ENCODE assay signal across 15 cellular contexts in genomic region chr17:47699536-47699840, GRCh38. TPM values are rescaled to one million over a fixed set of nuclear protein-coding genes. Genes with fewer than 3 reads are reported as not detected.
DNase-seq lines count a peak whose midpoint lies in the region; ATAC-seq and TF ChIP-seq lines count a peak whose summit lies in the region.
"Had no signal": no experiment of that assay in that cellular context is flagged by ENCODE, and none has a peak within 500 bp of the region (broad histone marks: within the 10 kb centered on the region; RNA-seq: fewer than 3 reads in every experiment).

No MANE protein-coding gene starts in this region.

- H3K27ac ChIP-seq in BLaER1 treated with 17β-estradiol and CSF1 and Interleukin-3, amounts not matched to agents 10 nM and 100 nM = peak overlapping the region in 1 of 11 experiments; percentile 37; a peak in 2 of 22 replicates
- H3K27ac ChIP-seq: C4-2B had no signal

- no peaks in the 10 kb centered on the region for H3K27me3 Mint-ChIP-seq in activated CD4-positive, alpha-beta T cell treated with anti-CD3 and anti-CD28 coated beads for 36 hours
- H3K27me3 Mint-ChIP-seq in activated CD4-positive, alpha-beta T cell treated with anti-CD3 and anti-CD28 coated beads, Interleukin-2, amount 10 ng/mL, durations not matched to agents 24 days and 14 days = peaks cover 3% of the 10 kb centered on the region
- H3K27me3 Mint-ChIP-seq in activated T-helper 1 cell treated with anti-CD3 and anti-CD28 coated beads, Interleukin-12 subunit alpha, Interleukin-12 subunit beta, Interleukin-2, Interleukin-4 antibody, amounts not matched to agents 30 ng/mL and 10 ng/mL and 1 ng/mL, durations not matched to agents 14 hours and 24 hours and 36 hours (ENCODE audit: insufficient read depth) = no peaks in the 10 kb centered on the region
- no peaks in the 10 kb centered on the region for H3K27me3 Mint-ChIP-seq in natural killer cell (ENCODE audit: low read depth in 2 of 2)
- H3K27me3 Mint-ChIP-seq: IgD-negative memory B cell had no signal

- peaks cover 16 to 81% (median 50%) of the 10 kb centered on the region in 11 experiments; a peak in 20 of 22 replicates for H4K20me1 ChIP-seq in BLaER1 treated with 17β-estradiol and CSF1 and Interleukin-3, amounts not matched to agents 10 nM and 100 nM

- H3K9me3 ChIP-seq in BLaER1 treated with 17β-estradiol and CSF1 and Interleukin-3, amounts not matched to agents 10 nM and 100 nM (replicated peaks in 1 of 11) = no peaks in the 10 kb centered on the region
- H3K9me3 ChIP-seq: Caco-2 had no signal

- H3K27me3 ChIP-seq in BLaER1 treated with 17β-estradiol and CSF1 and Interleukin-3, amounts not matched to agents 10 nM and 100 nM = no peaks in the 10 kb centered on the region

- POLR2A ChIA-PET in activated CD4-positive, alpha-beta T cell treated with anti-CD3 and anti-CD28 coated beads for 36 hours (lab: Charles Lee) = interaction anchor here (0.6 to 1.0 kb wide), 3 partner anchors 10 to 38 kb away, joined by 3 read pairs; no protein-coding TSS in a partner anchor

- no peak for DNase-seq in activated CD4-positive, alpha-beta T cell treated with anti-CD3 and anti-CD28 coated beads for 36 hours
- no peak for DNase-seq in activated CD4-positive, alpha-beta T cell treated with anti-CD3 and anti-CD28 coated beads, Interleukin-2, amount 10 ng/mL, durations not matched to agents 24 days and 14 days
- DNase-seq in activated T-helper 1 cell treated with anti-CD3 and anti-CD28 coated beads, Interleukin-12 subunit alpha, Interleukin-12 subunit beta, Interleukin-2, Interleukin-4 antibody, amounts not matched to agents 30 ng/mL and 10 ng/mL and 1 ng/mL, durations not matched to agents 14 hours and 24 hours and 36 hours (ENCODE audit: low spot score) = no peak
- DNase-seq in natural killer cell (no peak), inferior parietal cortex (ENCODE audit: extremely low spot score) (no peak)

- H3K4me1 Mint-ChIP-seq in activated CD4-positive, alpha-beta T cell treated with anti-CD3 and anti-CD28 coated beads for 36 hours = peaks cover 84% of the 10 kb centered on the region
- H3K4me1 Mint-ChIP-seq in activated CD4-positive, alpha-beta T cell treated with anti-CD3 and anti-CD28 coated beads, Interleukin-2, amount 10 ng/mL, durations not matched to agents 24 days and 14 days = peaks cover 56% of the 10 kb centered on the region
- peaks cover 73% of the 10 kb centered on the region for H3K4me1 Mint-ChIP-seq in activated T-helper 1 cell treated with anti-CD3 and anti-CD28 coated beads, Interleukin-12 subunit alpha, Interleukin-12 subunit beta, Interleukin-2, Interleukin-4 antibody, amounts not matched to agents 30 ng/mL and 10 ng/mL and 1 ng/mL, durations not matched to agents 14 hours and 24 hours and 36 hours (ENCODE audit: low read depth)
- peaks cover 72 to 91% of the 10 kb centered on the region in 2 donors for H3K4me1 Mint-ChIP-seq in natural killer cell

- peaks cover 6 to 41% (median 28%) of the 10 kb centered on the region in 11 experiments; a peak in 21 of 22 replicates for H3K36me3 ChIP-seq in BLaER1 treated with 17β-estradiol and CSF1 and Interleukin-3, amounts not matched to agents 10 nM and 100 nM

- CTCF ChIA-PET in activated CD4-positive, alpha-beta T cell treated with anti-CD3 and anti-CD28 coated beads for 36 hours (lab: Charles Lee) = interaction anchor here (0.6 to 7.1 kb wide), 30 partner anchors 7 to 744 kb away, joined by 3 to 117 read pairs (median 4); partner anchors contain the start of gene TBX21

- H3K4me3 Mint-ChIP-seq in activated CD4-positive, alpha-beta T cell treated with anti-CD3 and anti-CD28 coated beads for 36 hours = no peak overlapping the region
- H3K4me3 Mint-ChIP-seq in activated CD4-positive, alpha-beta T cell treated with anti-CD3 and anti-CD28 coated beads, Interleukin-2, amount 10 ng/mL, durations not matched to agents 24 days and 14 days = no peak overlapping the region
- no peak overlapping the region for H3K4me3 Mint-ChIP-seq in activated T-helper 1 cell treated with anti-CD3 and anti-CD28 coated beads, Interleukin-12 subunit alpha, Interleukin-12 subunit beta, Interleukin-2, Interleukin-4 antibody, amounts not matched to agents 30 ng/mL and 10 ng/mL and 1 ng/mL, durations not matched to agents 14 hours and 24 hours and 36 hours
- peak overlapping the region; percentile 94 for H3K4me3 Mint-ChIP-seq in natural killer cell
- H3K4me3 Mint-ChIP-seq: H9 had no signal

- peak overlapping the region; percentile 72 for H3K27ac Mint-ChIP-seq in activated CD4-positive, alpha-beta T cell treated with anti-CD3 and anti-CD28 coated beads for 36 hours
- no peak overlapping the region for H3K27ac Mint-ChIP-seq in activated CD4-positive, alpha-beta T cell treated with anti-CD3 and anti-CD28 coated beads, Interleukin-2, amount 10 ng/mL, durations not matched to agents 24 days and 14 days
- H3K27ac Mint-ChIP-seq in activated T-helper 1 cell treated with anti-CD3 and anti-CD28 coated beads, Interleukin-12 subunit alpha, Interleukin-12 subunit beta, Interleukin-2, Interleukin-4 antibody, amounts not matched to agents 30 ng/mL and 10 ng/mL and 1 ng/mL, durations not matched to agents 14 hours and 24 hours and 36 hours = peak overlapping the region; percentile 75
- peak overlapping the region; percentile 98 for H3K27ac Mint-ChIP-seq in natural killer cell
- H3K27ac Mint-ChIP-seq: H9 had no signal

- peak overlapping the region in 9 of 11 experiments; percentile 38 to 100 (median 98); a peak in 18 of 22 replicates for H3K4me2 ChIP-seq in BLaER1 treated with 17β-estradiol and CSF1 and Interleukin-3, amounts not matched to agents 10 nM and 100 nM

- H3K36me3 Mint-ChIP-seq in activated CD4-positive, alpha-beta T cell treated with anti-CD3 and anti-CD28 coated beads for 36 hours (ENCODE audit: low read depth) = peaks cover 41% of the 10 kb centered on the region
- H3K36me3 Mint-ChIP-seq in activated CD4-positive, alpha-beta T cell treated with anti-CD3 and anti-CD28 coated beads, Interleukin-2, amount 10 ng/mL, durations not matched to agents 24 days and 14 days (ENCODE audit: low read depth) = peaks cover 14% of the 10 kb centered on the region
- H3K36me3 Mint-ChIP-seq in activated T-helper 1 cell treated with anti-CD3 and anti-CD28 coated beads, Interleukin-12 subunit alpha, Interleukin-12 subunit beta, Interleukin-2, Interleukin-4 antibody, amounts not matched to agents 30 ng/mL and 10 ng/mL and 1 ng/mL, durations not matched to agents 14 hours and 24 hours and 36 hours (ENCODE audit: low read depth) = peaks cover 20% of the 10 kb centered on the region
- no peaks in the 10 kb centered on the region for H3K36me3 Mint-ChIP-seq in natural killer cell
- H3K36me3 Mint-ChIP-seq: IgD-negative memory B cell had no signal

- H3K4me3 ChIP-seq in BLaER1 treated with 17β-estradiol and CSF1 and Interleukin-3, amounts not matched to agents 10 nM and 100 nM = peak overlapping the region in 1 of 10 experiments; percentile 25; a peak in 1 of 20 replicates

- TF ChIP-seq CTCF in natural killer cell (IDR thresholded peaks at IDR 0.05) = no peak

- peaks cover 70 to 97% (median 92%) of the 10 kb centered on the region in 10 experiments for H3K4me1 ChIP-seq in BLaER1 treated with 17β-estradiol and CSF1 and Interleukin-3, amounts not matched to agents 10 nM and 100 nM

- ATAC-seq in activated CD4-positive, alpha-beta T cell treated with anti-CD3 and anti-CD28 coated beads for 36 hours = no peak
- ATAC-seq in natural killer cell (no peak), HG03565 (IDR thresholded peaks at IDR 0.05; ENCODE audit: unreplicated experiment) (no peak), GM19328 (IDR thresholded peaks at IDR 0.05; ENCODE audit: unreplicated experiment) (no peak)

- intact Hi-C loops in activated CD4-positive, alpha-beta T cell treated with anti-CD3 and anti-CD28 coated beads for 36 hours (cut with DNase I, micrococcal nuclease) = loop anchor here (1.0 to 5.0 kb wide), 6 partner anchors 18 to 103 kb away; partner anchors contain the start of gene TBX21 (in 1 of the 2)
- intact Hi-C loops in activated CD4-positive, alpha-beta T cell treated with anti-CD3 and anti-CD28 coated beads, Interleukin-2, amount 10 ng/mL, durations not matched to agents 24 days and 14 days (cut with micrococcal nuclease) = loop anchor here (1.0 to 2.0 kb wide), 4 partner anchors 34 to 103 kb away; partner anchors contain the start of gene TBX21
- intact Hi-C loops in activated T-helper 1 cell treated with anti-CD3 and anti-CD28 coated beads, Interleukin-12 subunit alpha, Interleukin-12 subunit beta, Interleukin-2, Interleukin-4 antibody, amounts not matched to agents 30 ng/mL and 10 ng/mL and 1 ng/mL, durations not matched to agents 14 hours and 24 hours and 36 hours (cut with micrococcal nuclease) = loop anchor here (1.0 to 5.0 kb wide), 6 partner anchors 22 to 103 kb away; partner anchors contain the start of gene TBX21
- intact Hi-C loops in natural killer cell (cut with micrococcal nuclease) = loop anchor here (1.0 kb wide), 3 partner anchors 15 to 77 kb away; no protein-coding TSS in a partner anchor

- H3K9me3 Mint-ChIP-seq in activated CD4-positive, alpha-beta T cell treated with anti-CD3 and anti-CD28 coated beads for 36 hours (ENCODE audit: low read depth) = no peaks in the 10 kb centered on the region
- H3K9me3 Mint-ChIP-seq in activated CD4-positive, alpha-beta T cell treated with anti-CD3 and anti-CD28 coated beads, Interleukin-2, amount 10 ng/mL, durations not matched to agents 24 days and 14 days = no peaks in the 10 kb centered on the region
- H3K9me3 Mint-ChIP-seq in activated T-helper 1 cell treated with anti-CD3 and anti-CD28 coated beads, Interleukin-12 subunit alpha, Interleukin-12 subunit beta, Interleukin-2, Interleukin-4 antibody, amounts not matched to agents 30 ng/mL and 10 ng/mL and 1 ng/mL, durations not matched to agents 14 hours and 24 hours and 36 hours = no peaks in the 10 kb centered on the region
- H3K9me3 Mint-ChIP-seq in natural killer cell = no peaks in the 10 kb centered on the region
- H3K9me3 Mint-ChIP-seq: H9, IgD-negative memory B cell had no signal

- 0 out of 22 replicates have a peak overlapping the region, but pooled peaks of 3 of the 11 experiments have one; percentile 1 to 28 (median 11) for H3K9ac ChIP-seq in BLaER1 treated with 17β-estradiol and CSF1 and Interleukin-3, amounts not matched to agents 10 nM and 100 nM

RNA-seq across cellular contexts. Expression of gene TBKBP1, which starts 5.5 kb away (rescaled TPM):
- total RNA-seq in activated CD4-positive, alpha-beta T cell treated with anti-CD3 and anti-CD28 coated beads for 36 hours = 10 to 100 TPM; 21.8 to 23.1 TPM
- total RNA-seq in activated CD4-positive, alpha-beta T cell treated with anti-CD3 and anti-CD28 coated beads, Interleukin-2, amount 10 ng/mL, durations not matched to agents 24 days and 14 days = 9.3 and 10.9 TPM in 2 replicates
- total RNA-seq in activated T-helper 1 cell treated with anti-CD3 and anti-CD28 coated beads, Interleukin-12 subunit alpha, Interleukin-12 subunit beta, Interleukin-2, Interleukin-4 antibody, amounts not matched to agents 30 ng/mL and 10 ng/mL and 1 ng/mL, durations not matched to agents 14 hours and 24 hours and 36 hours = 11.6 and 12.4 TPM in 2 replicates
- total RNA-seq in natural killer cell = 10 to 100 TPM; 21.4 to 38.9 (median 37.6) TPM

RNA-seq across cellular contexts. Expression of gene TBX21, which starts 33.5 kb away (rescaled TPM):
- total RNA-seq in activated CD4-positive, alpha-beta T cell treated with anti-CD3 and anti-CD28 coated beads for 36 hours = 10 to 100 TPM; 73.4 to 76.8 TPM
- total RNA-seq in activated CD4-positive, alpha-beta T cell treated with anti-CD3 and anti-CD28 coated beads, Interleukin-2, amount 10 ng/mL, durations not matched to agents 24 days and 14 days = 63.0 and 66.4 TPM in 2 replicates
- total RNA-seq in activated T-helper 1 cell treated with anti-CD3 and anti-CD28 coated beads, Interleukin-12 subunit alpha, Interleukin-12 subunit beta, Interleukin-2, Interleukin-4 antibody, amounts not matched to agents 30 ng/mL and 10 ng/mL and 1 ng/mL, durations not matched to agents 14 hours and 24 hours and 36 hours = 89.8 and 90.8 TPM in 2 replicates
- total RNA-seq in natural killer cell = 100 to 1,000 TPM; 234 to 328 (median 257) TPM
- total RNA-seq: A172, Caco-2, H9, LHCN-M2, NCI-H460 had no signal

RNA-seq across cellular contexts. Expression of gene KPNB1, which starts 49.8 kb away (rescaled TPM):
- 100 to 1,000 TPM; 640 to 656 TPM for total RNA-seq in activated CD4-positive, alpha-beta T cell treated with anti-CD3 and anti-CD28 coated beads for 36 hours
- total RNA-seq in activated CD4-positive, alpha-beta T cell treated with anti-CD3 and anti-CD28 coated beads, Interleukin-2, amount 10 ng/mL, durations not matched to agents 24 days and 14 days = 727 and 736 TPM in 2 replicates
- 718 and 719 TPM in 2 replicates for total RNA-seq in activated T-helper 1 cell treated with anti-CD3 and anti-CD28 coated beads, Interleukin-12 subunit alpha, Interleukin-12 subunit beta, Interleukin-2, Interleukin-4 antibody, amounts not matched to agents 30 ng/mL and 10 ng/mL and 1 ng/mL, durations not matched to agents 14 hours and 24 hours and 36 hours
- 100 to 1,000 TPM; 236 to 273 (median 259) TPM for total RNA-seq in natural killer cell
